Comparison of ENCODE assay signal across 17 cellular contexts in genomic region chr10:79046326-79046725, GRCh38. TPM values are rescaled to one million over a fixed set of nuclear protein-coding genes. Genes with fewer than 3 reads are reported as not detected.
DNase-seq lines count a peak whose midpoint lies in the region; ATAC-seq, FAIRE-seq and TF ChIP-seq lines count a peak whose summit lies in the region.
"Had no signal": no experiment of that assay in that cellular context is flagged by ENCODE, and none has a peak within 500 bp of the region (broad histone marks: within the 10 kb centered on the region; RNA-seq: fewer than 3 reads in every experiment).

No MANE protein-coding gene starts in this region.

- CTCF ChIA-PET in HepG2 (lab: Yijun Ruan, JAX; ENCODE audit: low intra/inter-chr PET ratio, low total read pairs), result no interaction called here
- CTCF ChIA-PET in naive thymus-derived CD4-positive, alpha-beta T cell (lab: Charles Lee), result no interaction called here
- CTCF ChIA-PET in activated CD8-positive, alpha-beta T cell treated with anti-CD3 and anti-CD28 coated beads for 36 hours (lab: Charles Lee), result no interaction called here

- H3K27ac Mint-ChIP-seq in T-helper 17 cell (peak overlapping the region; percentile 92), progenitor cell of endocrine pancreas (no peak overlapping the region)
- peak overlapping the region; percentile 20 to 100 (median 85) for H3K27ac Mint-ChIP-seq in naive thymus-derived CD4-positive, alpha-beta T cell
- no peak overlapping the region for H3K27ac Mint-ChIP-seq in activated CD8-positive, alpha-beta T cell treated with anti-CD3 and anti-CD28 coated beads for 36 hours
- H3K27ac Mint-ChIP-seq in activated T-helper 2 cell treated with anti-CD3 and anti-CD28 coated beads, Interferon-gamma antibody, Interleukin-2, Interleukin-4, amounts not matched to agents 10 μg/mL and 5 μg/mL and 100 μg/mL, durations not matched to agents 14 hours and 24 hours and 36 hours, result no peak overlapping the region
- H3K27ac Mint-ChIP-seq: activated CD4-positive, alpha-beta T cell treated with anti-CD3 and anti-CD28 coated beads, Interleukin-2, amount 10 ng/mL, durations not matched to agents 24 days and 14 days; mesothelial cell of epicardium; natural killer cell had no signal

- intact Hi-C loops in right lobe of liver (cut with DNase I) (no loop called here), HepG2 (cut with micrococcal nuclease; ENCODE audit: unreplicated experiment) (no loop called here)
- intact Hi-C loops in naive thymus-derived CD4-positive, alpha-beta T cell (cut with micrococcal nuclease), result loop anchor here in 1 of 2 donors (2.0 kb wide), 1 partner anchor 22 kb away; no protein-coding TSS in a partner anchor
- intact Hi-C loops in activated CD8-positive, alpha-beta T cell treated with anti-CD3 and anti-CD28 coated beads for 36 hours (cut with micrococcal nuclease), result no loop called here
- intact Hi-C loops in activated T-helper 2 cell treated with anti-CD3 and anti-CD28 coated beads, Interferon-gamma antibody, Interleukin-2, Interleukin-4, amounts not matched to agents 10 μg/mL and 5 μg/mL and 100 μg/mL, durations not matched to agents 14 hours and 24 hours and 36 hours (cut with micrococcal nuclease), result loop anchor here (5.0 kb wide), 2 partner anchors 74 to 469 kb away; no protein-coding TSS in a partner anchor

- POLR2A ChIA-PET in HepG2 (lab: Yijun Ruan, JAX), result no interaction called here
- POLR2A ChIA-PET in naive thymus-derived CD4-positive, alpha-beta T cell (lab: Charles Lee), result interaction anchor here (0.6 kb wide), 1 partner anchor 8 kb away, joined by 3 read pairs; no protein-coding TSS in a partner anchor
- POLR2A ChIA-PET in activated CD8-positive, alpha-beta T cell treated with anti-CD3 and anti-CD28 coated beads for 36 hours (lab: Charles Lee), result no interaction called here

- H2AFZ ChIP-seq in HepG2 (ENCODE audit: low read length), result no peak overlapping the region

- H3K27ac ChIP-seq in right lobe of liver (no peak overlapping the region), HepG2 (ENCODE audit: extremely low read length, insufficient read depth, low read length) (no peak overlapping the region)
- H3K27ac ChIP-seq in naive thymus-derived CD4-positive, alpha-beta T cell (ENCODE audit: low read depth, low read length), result peak overlapping the region; percentile 78

- H3K9ac ChIP-seq in HepG2 (ENCODE audit: insufficient read depth, low read depth, low read length), result no peak overlapping the region

- H3K4me2 ChIP-seq in HepG2 (ENCODE audit: low read depth, low read length), result no peak overlapping the region

- H3K4me1 ChIP-seq in right lobe of liver (no peaks in the 10 kb centered on the region), HepG2 (ENCODE audit: insufficient read depth, low read length) (peaks cover 32% of the 10 kb centered on the region), BE2C (peaks cover 32% of the 10 kb centered on the region)
- peaks cover 18 to 42% of the 10 kb centered on the region in 2 donors for H3K4me1 ChIP-seq in naive thymus-derived CD4-positive, alpha-beta T cell (ENCODE audit: control insufficient read depth in 2 of 2, insufficient read depth in 2 of 2, low read length in 2 of 2)

- H3K27me3 ChIP-seq in right lobe of liver (no peaks in the 10 kb centered on the region), HepG2 (ENCODE audit: control insufficient read depth in 1 of 2, insufficient read depth in 2 of 2, low read length in 2 of 2) (peaks cover 3 to 6% of the 10 kb centered on the region in 2 experiments; a peak in 2 of 5 replicates), BE2C (no peaks in the 10 kb centered on the region)
- no peaks in the 10 kb centered on the region for H3K27me3 ChIP-seq in naive thymus-derived CD4-positive, alpha-beta T cell (ENCODE audit: control insufficient read depth in 2 of 2, insufficient read depth in 2 of 2, low read length in 2 of 2)
- H3K27me3 ChIP-seq: BLaER1 treated with 17β-estradiol and CSF1 and Interleukin-3, amounts not matched to agents 10 nM and 100 nM had no signal

- H3K36me3 Mint-ChIP-seq in T-helper 17 cell (ENCODE audit: low read depth) (peaks cover 7% of the 10 kb centered on the region), progenitor cell of endocrine pancreas (ENCODE audit: insufficient read depth) (no peaks in the 10 kb centered on the region)
- peaks cover 0 to 3% (median 0%) of the 10 kb centered on the region in 5 donors for H3K36me3 Mint-ChIP-seq in naive thymus-derived CD4-positive, alpha-beta T cell
- no peaks in the 10 kb centered on the region for H3K36me3 Mint-ChIP-seq in activated CD8-positive, alpha-beta T cell treated with anti-CD3 and anti-CD28 coated beads for 36 hours (ENCODE audit: low read depth)
- no peaks in the 10 kb centered on the region for H3K36me3 Mint-ChIP-seq in activated T-helper 2 cell treated with anti-CD3 and anti-CD28 coated beads, Interferon-gamma antibody, Interleukin-2, Interleukin-4, amounts not matched to agents 10 μg/mL and 5 μg/mL and 100 μg/mL, durations not matched to agents 14 hours and 24 hours and 36 hours (ENCODE audit: low read depth)
- H3K36me3 Mint-ChIP-seq: natural killer cell had no signal

- TF ChIP-seq CTCF in right lobe of liver (IDR thresholded peaks at IDR 0.05) (no peak), HepG2 (CRISPR knock-in tag; IDR thresholded peaks at IDR 0.05) (no peak), progenitor cell of endocrine pancreas (IDR thresholded peaks at IDR 0.05; ENCODE audit: unreplicated experiment) (no peak), BE2C (IDR thresholded peaks at IDR 0.05; ENCODE audit: low read depth, low read length) (no peak)
- no peak for TF ChIP-seq CTCF in activated CD8-positive, alpha-beta T cell treated with anti-CD3 and anti-CD28 coated beads for 36 hours (IDR thresholded peaks at IDR 0.05)

- DNase-seq in right lobe of liver (peak in 2 of 3 donors; percentile 21 to 22), HepG2 (ENCODE audit: low spot score) (no peak), T-helper 17 cell (no peak), progenitor cell of endocrine pancreas (ENCODE audit: low spot score, unreplicated experiment) (no peak), BE2C (no peak)
- DNase-seq in naive thymus-derived CD4-positive, alpha-beta T cell, result peak in 1 of 9 donors; percentile 25
- no peak for DNase-seq in activated CD8-positive, alpha-beta T cell treated with anti-CD3 and anti-CD28 coated beads for 36 hours
- DNase-seq in activated T-helper 2 cell treated with anti-CD3 and anti-CD28 coated beads, Interferon-gamma antibody, Interleukin-2, Interleukin-4, amounts not matched to agents 10 μg/mL and 5 μg/mL and 100 μg/mL, durations not matched to agents 14 hours and 24 hours and 36 hours (ENCODE audit: low spot score), result no peak
- DNase-seq: activated CD4-positive, alpha-beta T cell treated with anti-CD3 and anti-CD28 coated beads, Interleukin-2, amount 10 ng/mL, durations not matched to agents 24 days and 14 days; Karpas-422; left ventricle myocardium superior; natural killer cell; NCI-H1694; NCI-H510A had no signal

- no TSS peak for BruUV-seq in HepG2 (replicated peaks; lab: Mats Ljungman, UMichigan)

- H3K9me3 Mint-ChIP-seq in naive thymus-derived CD4-positive, alpha-beta T cell, result peaks cover 0 to 12% (median 3%) of the 10 kb centered on the region in 11 donors
- no peaks in the 10 kb centered on the region for H3K9me3 Mint-ChIP-seq in activated CD8-positive, alpha-beta T cell treated with anti-CD3 and anti-CD28 coated beads for 36 hours
- peaks cover 3% of the 10 kb centered on the region for H3K9me3 Mint-ChIP-seq in progenitor cell of endocrine pancreas (ENCODE audit: low read depth)
- no peaks in the 10 kb centered on the region for H3K9me3 Mint-ChIP-seq in activated T-helper 2 cell treated with anti-CD3 and anti-CD28 coated beads, Interferon-gamma antibody, Interleukin-2, Interleukin-4, amounts not matched to agents 10 μg/mL and 5 μg/mL and 100 μg/mL, durations not matched to agents 14 hours and 24 hours and 36 hours
- H3K9me3 Mint-ChIP-seq: activated CD4-positive, alpha-beta T cell treated with anti-CD3 and anti-CD28 coated beads, Interleukin-2, amount 10 ng/mL, durations not matched to agents 24 days and 14 days; natural killer cell had no signal

- FAIRE-seq in HepG2 (lab: Jason Lieb, UNC), result no peak
- FAIRE-seq: islet of Langerhans had no signal

- TF ChIP-seq EP300 in HepG2 (IDR thresholded peaks at IDR 0.05; ENCODE audit: low read depth in 2 of 2, low read length in 2 of 2), result no peak
- no peak for TF ChIP-seq EP300 in HepG2 (CRISPR knock-in tag; IDR thresholded peaks at IDR 0.05; ENCODE audit: borderline replicate concordance)

- no peaks in the 10 kb centered on the region for H3K79me2 ChIP-seq in HepG2 (ENCODE audit: insufficient read depth, low read length)

- in situ Hi-C loops in HepG2 (cut with HindIII; ENCODE audit: extremely low pct_ligation_motif_present, low pct_unique_long_range_greater_than_20kb), result no loop called here

- TF ChIP-seq POLR2A in right lobe of liver (IDR thresholded peaks at IDR 0.05) (no peak), HepG2 (IDR thresholded peaks at IDR 0.05; ENCODE audit: insufficient read depth in 1 of 2, low read depth in 2 of 2, low read length in 2 of 2) (no peak)

- ATAC-seq in right lobe of liver (no peak), HepG2 (no peak), T-helper 17 cell (no peak)
- ATAC-seq in naive thymus-derived CD4-positive, alpha-beta T cell, result no peak
- ATAC-seq in activated CD8-positive, alpha-beta T cell treated with anti-CD3 and anti-CD28 coated beads for 36 hours, result no peak
- ATAC-seq: natural killer cell had no signal

- H3K27me3 Mint-ChIP-seq in T-helper 17 cell, result no peaks in the 10 kb centered on the region
- H3K27me3 Mint-ChIP-seq in naive thymus-derived CD4-positive, alpha-beta T cell, result peaks cover 0 to 22% (median 0%) of the 10 kb centered on the region in 5 donors
- H3K27me3 Mint-ChIP-seq in activated CD8-positive, alpha-beta T cell treated with anti-CD3 and anti-CD28 coated beads for 36 hours, result no peaks in the 10 kb centered on the region
- peaks cover 7% of the 10 kb centered on the region for H3K27me3 Mint-ChIP-seq in progenitor cell of endocrine pancreas
- peaks cover 19% of the 10 kb centered on the region for H3K27me3 Mint-ChIP-seq in activated T-helper 2 cell treated with anti-CD3 and anti-CD28 coated beads, Interferon-gamma antibody, Interleukin-2, Interleukin-4, amounts not matched to agents 10 μg/mL and 5 μg/mL and 100 μg/mL, durations not matched to agents 14 hours and 24 hours and 36 hours (ENCODE audit: low read depth)

- no peaks in the 10 kb centered on the region for H3K9me3 ChIP-seq in right lobe of liver
- H3K9me3 ChIP-seq in HepG2 (ENCODE audit: low read length), result no peaks in the 10 kb centered on the region
- H3K9me3 ChIP-seq in T-helper 17 cell (ENCODE audit: control insufficient read depth, low read length, poor library complexity, severe bottlenecking), result no peaks in the 10 kb centered on the region
- H3K9me3 ChIP-seq in naive thymus-derived CD4-positive, alpha-beta T cell (ENCODE audit: control insufficient read depth in 2 of 3, low read length in 3 of 3), result no peaks in the 10 kb centered on the region
- no peaks in the 10 kb centered on the region for H3K9me3 ChIP-seq in BE2C
- H3K9me3 ChIP-seq: BLaER1 treated with 17β-estradiol and CSF1 and Interleukin-3, amounts not matched to agents 10 nM and 100 nM had no signal

- H3K4me1 Mint-ChIP-seq in T-helper 17 cell (peaks cover 56% of the 10 kb centered on the region), progenitor cell of endocrine pancreas (ENCODE audit: low read depth) (peaks cover 14% of the 10 kb centered on the region)
- peaks cover 47 to 91% (median 82%) of the 10 kb centered on the region in 7 donors for H3K4me1 Mint-ChIP-seq in naive thymus-derived CD4-positive, alpha-beta T cell
- H3K4me1 Mint-ChIP-seq in activated CD8-positive, alpha-beta T cell treated with anti-CD3 and anti-CD28 coated beads for 36 hours (ENCODE audit: low read depth), result peaks cover 44% of the 10 kb centered on the region
- peaks cover 44% of the 10 kb centered on the region for H3K4me1 Mint-ChIP-seq in activated T-helper 2 cell treated with anti-CD3 and anti-CD28 coated beads, Interferon-gamma antibody, Interleukin-2, Interleukin-4, amounts not matched to agents 10 μg/mL and 5 μg/mL and 100 μg/mL, durations not matched to agents 14 hours and 24 hours and 36 hours (ENCODE audit: low read depth)

- H3K4me3 ChIP-seq in right lobe of liver (no peak overlapping the region), HepG2 (replicated peaks in 1 of 3; ENCODE audit: insufficient read depth in 1 of 3, low read depth in 2 of 3, low read length in 3 of 3) (no peak overlapping the region), BE2C (ENCODE audit: low read depth, low read length) (no peak overlapping the region)
- H3K4me3 ChIP-seq in naive thymus-derived CD4-positive, alpha-beta T cell (ENCODE audit: low read length), result no peak overlapping the region
- H3K4me3 ChIP-seq: BLaER1 treated with 17β-estradiol and CSF1 and Interleukin-3, amounts not matched to agents 10 nM and 100 nM had no signal

- 93% methylated on average over 8 of the region's 9 CpGs for WGBS in right lobe of liver (ENCODE audit: insufficient coverage, low coverage, low lambda C conversion rate, missing lambda C conversion rate)
- 34% methylated on average over 6 of the region's 9 CpGs for WGBS in HepG2 (ENCODE audit: low lambda C conversion rate)

- no peak for TF ChIP-seq RAD21 in HepG2 (CRISPR knock-in tag; IDR thresholded peaks at IDR 0.05)

- H3K36me3 ChIP-seq in right lobe of liver (no peaks in the 10 kb centered on the region), HepG2 (replicated peaks in 1 of 2; ENCODE audit: control insufficient read depth in 1 of 2, insufficient read depth in 2 of 2, low read length in 2 of 2) (no peaks in the 10 kb centered on the region), BE2C (no peaks in the 10 kb centered on the region)
- H3K36me3 ChIP-seq in naive thymus-derived CD4-positive, alpha-beta T cell (ENCODE audit: control insufficient read depth in 2 of 3, insufficient read depth in 3 of 3, low read length in 3 of 3), result no peaks in the 10 kb centered on the region
- H3K36me3 ChIP-seq: BLaER1 treated with 17β-estradiol and CSF1 and Interleukin-3, amounts not matched to agents 10 nM and 100 nM had no signal

- H4K20me1 ChIP-seq in HepG2 (ENCODE audit: insufficient read depth, low read length), result no peaks in the 10 kb centered on the region
- H4K20me1 ChIP-seq: BLaER1 treated with 17β-estradiol and CSF1 and Interleukin-3, amounts not matched to agents 10 nM and 100 nM had no signal

- no peak overlapping the region for H3K4me3 Mint-ChIP-seq in T-helper 17 cell
- peak overlapping the region in 2 of 10 donors; percentile 3 to 17 for H3K4me3 Mint-ChIP-seq in naive thymus-derived CD4-positive, alpha-beta T cell
- H3K4me3 Mint-ChIP-seq in activated CD8-positive, alpha-beta T cell treated with anti-CD3 and anti-CD28 coated beads for 36 hours, result no peak overlapping the region
- no peak overlapping the region for H3K4me3 Mint-ChIP-seq in progenitor cell of endocrine pancreas (ENCODE audit: low read depth)
- no peak overlapping the region for H3K4me3 Mint-ChIP-seq in activated T-helper 2 cell treated with anti-CD3 and anti-CD28 coated beads, Interferon-gamma antibody, Interleukin-2, Interleukin-4, amounts not matched to agents 10 μg/mL and 5 μg/mL and 100 μg/mL, durations not matched to agents 14 hours and 24 hours and 36 hours (ENCODE audit: low read depth)
- H3K4me3 Mint-ChIP-seq: activated CD4-positive, alpha-beta T cell treated with anti-CD3 and anti-CD28 coated beads, Interleukin-2, amount 10 ng/mL, durations not matched to agents 24 days and 14 days; mesothelial cell of epicardium; natural killer cell had no signal

RNA-seq across cellular contexts. Expression of gene ZMIZ1, which starts 22.4 kb away (rescaled TPM):
- total RNA-seq in right lobe of liver (10 to 100 TPM in 5 of 6 experiments, 1 to 10 TPM in 1; 9.9 to 22.8 (median 12.3) TPM), HepG2 (2016; rRNA removed; fragmentation: Illumina TruSeq; extraction: Trizol) (5.3 and 11.0 TPM in 2 replicates), T-helper 17 cell (10 to 100 TPM; 30.0 to 34.0 TPM), progenitor cell of endocrine pancreas (81.6 and 85.2 TPM in 2 replicates)
- 2.3 and 2.6 TPM in 2 replicates for total RNA-seq in HepG2 (2016; cell fraction: cytosol; rRNA removed; fragmentation: Illumina TruSeq; extraction: Trizol; ENCODE audit: low read depth)
- 5.2 and 10.5 TPM in 2 replicates for total RNA-seq in HepG2 (2016; cell fraction: insoluble cytoplasmic fraction; rRNA removed; fragmentation: Illumina TruSeq; extraction: Trizol)
- 7.0 and 7.7 TPM in 2 replicates for total RNA-seq in HepG2 (2016; cell fraction: membrane; rRNA removed; fragmentation: Illumina TruSeq; extraction: Trizol)
- total RNA-seq in HepG2 (2016; cell fraction: nucleus; rRNA removed; fragmentation: Illumina TruSeq; extraction: Trizol), result 9.9 and 13.1 TPM in 2 replicates
- polyA plus RNA-seq in HepG2 (2011; rRNA removed), result 8.8 and 10.2 TPM in 2 replicates
- polyA plus RNA-seq in HepG2 (2011; cell fraction: cytosol; rRNA removed), result 7.4 TPM in 2 replicates
- polyA plus RNA-seq in HepG2 (2011; cell fraction: nucleus; rRNA removed), result 42.1 and 46.0 TPM in 2 replicates
- 22.4 and 32.5 TPM in 2 replicates for polyA plus RNA-seq in HepG2 (2012)
- 0.69 and 1.1 TPM in 2 replicates for polyA plus RNA-seq in HepG2 (2016; cell fraction: cytosol; fragmentation: Illumina TruSeq; extraction: Trizol; ENCODE audit: low read depth)
- 16.0 and 20.6 TPM in 2 replicates for polyA plus RNA-seq in HepG2 (2016; cell fraction: insoluble cytoplasmic fraction; fragmentation: Illumina TruSeq; extraction: Trizol; ENCODE audit: low read depth)
- 2.4 and 3.8 TPM in 2 replicates for polyA plus RNA-seq in HepG2 (2016; cell fraction: membrane; fragmentation: Illumina TruSeq; extraction: Trizol; ENCODE audit: low read depth)
- 25.8 and 26.9 TPM in 2 replicates for polyA plus RNA-seq in HepG2 (2016; cell fraction: nucleus; fragmentation: Illumina TruSeq; extraction: Trizol; ENCODE audit: insufficient read depth, low read depth)
- polyA minus RNA-seq in HepG2 (2011; rRNA and poly(A)+ RNA removed; ENCODE audit: low replicate concordance), result 7.8 and 28.6 TPM in 2 replicates
- 19.5 and 20.1 TPM in 2 replicates for polyA minus RNA-seq in HepG2 (2011; cell fraction: cytosol; rRNA and poly(A)+ RNA removed)
- 27.4 and 29.2 TPM in 2 replicates for polyA minus RNA-seq in HepG2 (2011; cell fraction: nucleus; rRNA and poly(A)+ RNA removed)
- 10 to 100 TPM; 13.5 to 57.2 (median 24.5) TPM for total RNA-seq in naive thymus-derived CD4-positive, alpha-beta T cell
- polyA plus RNA-seq in naive thymus-derived CD4-positive, alpha-beta T cell, result 1 to 10 TPM; 1.8 to 4.2 TPM
- 10 to 100 TPM; 46.5 to 52.2 TPM for total RNA-seq in activated CD8-positive, alpha-beta T cell treated with anti-CD3 and anti-CD28 coated beads for 36 hours
- 79.2 and 80.4 TPM in 2 replicates for total RNA-seq in activated T-helper 2 cell treated with anti-CD3 and anti-CD28 coated beads, Interferon-gamma antibody, Interleukin-2, Interleukin-4, amounts not matched to agents 10 μg/mL and 5 μg/mL and 100 μg/mL, durations not matched to agents 14 hours and 24 hours and 36 hours
- polyA plus RNA-seq in BE2C (2012; ENCODE audit: insufficient read depth, insufficient read length, low read depth), result 175 TPM

Comparison
In these comparisons a context has a peak if more than half of its experiments do, and no peak if none do; other contexts are left out.
1. DNase-seq: peak in right lobe of liver (2 of 3); none in HepG2 (single experiment), T-helper 17 cell (0 of 3), activated CD8-positive, alpha-beta T cell treated with anti-CD3 and anti-CD28 coated beads for 36 hours (single experiment), progenitor cell of endocrine pancreas (single experiment), activated T-helper 2 cell treated with anti-CD3 and anti-CD28 coated beads, Interferon-gamma antibody, Interleukin-2, Interleukin-4, amounts not matched to agents 10 μg/mL and 5 μg/mL and 100 μg/mL, durations not matched to agents 14 hours and 24 hours and 36 hours (single experiment) and BE2C (single experiment).
2. H3K27ac Mint-ChIP-seq: peak in T-helper 17 cell (single experiment) and naive thymus-derived CD4-positive, alpha-beta T cell (9 of 9); none in activated CD8-positive, alpha-beta T cell treated with anti-CD3 and anti-CD28 coated beads for 36 hours (single experiment), progenitor cell of endocrine pancreas (single experiment) and activated T-helper 2 cell treated with anti-CD3 and anti-CD28 coated beads, Interferon-gamma antibody, Interleukin-2, Interleukin-4, amounts not matched to agents 10 μg/mL and 5 μg/mL and 100 μg/mL, durations not matched to agents 14 hours and 24 hours and 36 hours (single experiment).